1 cellular context compared by ENCODE assay signal in genomic region chr3:33373082-33373437, GRCh38.
TF ChIP-seq lines count a peak whose summit lies in the region.

No MANE protein-coding gene starts in this region.

TF ChIP-seq in HCT116, 20 proteins besides CTCF, POLR2A, EP300 and RAD21 (continued from another document):
- TF ChIP-seq FOSL1 (IDR thresholded peaks at IDR 0.05; ENCODE audit: low read depth): no peak
- no peak for TF ChIP-seq POLR2AphosphoS5 (IDR thresholded peaks at IDR 0.05; ENCODE audit: low read depth, low read length)
- TF ChIP-seq, protein P1, sequence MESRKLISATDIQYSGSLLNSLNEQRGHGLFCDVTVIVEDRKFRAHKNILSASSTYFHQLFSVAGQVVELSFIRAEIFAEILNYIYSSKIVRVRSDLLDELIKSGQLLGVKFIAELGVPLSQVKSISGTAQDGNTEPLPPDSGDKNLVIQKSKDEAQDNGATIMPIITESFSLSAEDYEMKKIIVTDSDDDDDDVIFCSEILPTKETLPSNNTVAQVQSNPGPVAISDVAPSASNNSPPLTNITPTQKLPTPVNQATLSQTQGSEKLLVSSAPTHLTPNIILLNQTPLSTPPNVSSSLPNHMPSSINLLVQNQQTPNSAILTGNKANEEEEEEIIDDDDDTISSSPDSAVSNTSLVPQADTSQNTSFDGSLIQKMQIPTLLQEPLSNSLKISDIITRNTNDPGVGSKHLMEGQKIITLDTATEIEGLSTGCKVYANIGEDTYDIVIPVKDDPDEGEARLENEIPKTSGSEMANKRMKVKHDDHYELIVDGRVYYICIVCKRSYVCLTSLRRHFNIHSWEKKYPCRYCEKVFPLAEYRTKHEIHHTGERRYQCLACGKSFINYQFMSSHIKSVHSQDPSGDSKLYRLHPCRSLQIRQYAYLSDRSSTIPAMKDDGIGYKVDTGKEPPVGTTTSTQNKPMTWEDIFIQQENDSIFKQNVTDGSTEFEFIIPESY (IDR thresholded peaks at IDR 0.05; ENCODE audit: extremely low read depth, insufficient replicate concordance, low read length): no peak
- no peak for TF ChIP-seq CEBPB (IDR thresholded peaks at IDR 0.05; ENCODE audit: low read depth)
- no peak for TF ChIP-seq CBX3 (IDR thresholded peaks at IDR 0.05; ENCODE audit: low read depth)
- no peak for TF ChIP-seq SP1 (IDR thresholded peaks at IDR 0.05; ENCODE audit: low read depth)
- TF ChIP-seq EZH2phosphoT487 (IDR thresholded peaks at IDR 0.05; ENCODE audit: borderline replicate concordance): no peak
- no peak for TF ChIP-seq MAX (IDR thresholded peaks at IDR 0.05)
- TF ChIP-seq ZFX (IDR thresholded peaks at IDR 0.05): no peak
- no peak for TF ChIP-seq EGR1 (IDR thresholded peaks at IDR 0.05; ENCODE audit: low read depth)
- TF ChIP-seq TCF7L2 (IDR thresholded peaks at IDR 0.05; ENCODE audit: borderline replicate concordance, extremely low read depth, insufficient read depth, insufficient read length): no peak
TF ChIP-seq in HCT116: peak in this region for 0.
